22 cellular contexts compared by ENCODE assay signal in the genomic region with DNA sequence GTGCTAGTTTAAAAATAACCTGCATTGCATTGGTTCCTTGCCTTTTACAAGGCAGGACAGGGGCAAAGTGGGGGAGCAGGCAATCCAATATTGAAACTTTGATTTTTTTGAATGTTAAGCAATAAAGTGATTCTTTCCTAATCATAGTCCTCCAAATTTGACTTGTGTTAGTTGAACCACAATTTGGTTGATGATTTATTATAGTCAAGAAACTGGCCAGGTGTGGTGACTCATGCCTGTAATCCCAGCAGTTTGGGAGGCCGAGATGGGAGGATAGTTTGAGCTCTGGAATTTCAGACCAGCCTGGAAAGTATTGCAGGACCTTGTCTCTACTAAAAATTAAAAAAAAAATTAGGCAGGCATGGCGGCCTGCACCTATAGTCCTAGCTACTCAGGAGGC. TPM values are rescaled to one million over a fixed set of nuclear protein-coding genes. Genes with fewer than 3 reads are reported as not detected.
DNase-seq lines count a peak whose midpoint lies in the region; ATAC-seq and TF ChIP-seq lines count a peak whose summit lies in the region.
"Had no signal": no experiment of that assay in that cellular context is flagged by ENCODE, and none has a peak within 500 bp of the region (broad histone marks: within the 10 kb centered on the region; RNA-seq: fewer than 3 reads in every experiment).

No MANE protein-coding gene starts in this region.

- intact Hi-C loops in body of pancreas (cut with DNase I) (no loop called here), lower lobe of right lung (cut with DNase I) (no loop called here), tibial artery (cut with DNase I; ENCODE audit: low total_unique reads) (no loop called here)
- intact Hi-C loops in activated CD4-positive, alpha-beta T cell treated with anti-CD3 and anti-CD28 coated beads, Interleukin-2, amount 10 ng/mL, durations not matched to agents 24 days and 14 days (cut with micrococcal nuclease) = no loop called here

- no peaks in the 10 kb centered on the region for H3K27me3 ChIP-seq in body of pancreas
- H3K27me3 ChIP-seq in lower lobe of right lung (ENCODE audit: low read depth) = no peaks in the 10 kb centered on the region
- no peaks in the 10 kb centered on the region for H3K27me3 ChIP-seq in subcutaneous abdominal adipose tissue (ENCODE audit: control insufficient read depth in 5 of 5, insufficient read depth in 4 of 5, low read length in 5 of 5)
- no peaks in the 10 kb centered on the region for H3K27me3 ChIP-seq in tibial artery

- H3K4me1 Mint-ChIP-seq in activated CD4-positive, alpha-beta T cell treated with anti-CD3 and anti-CD28 coated beads, Interleukin-2, amount 10 ng/mL, durations not matched to agents 24 days and 14 days = no peaks in the 10 kb centered on the region
- H3K4me1 Mint-ChIP-seq: activated naive CD4-positive, alpha-beta T cell treated with anti-CD3 and anti-CD28 coated beads, Interleukin-2, amount 10 ng/mL, durations not matched to agents 7 days and 5 days had no signal

- DNase-seq in LoVo (ENCODE audit: low spot score) (peak; percentile 49), body of pancreas (no peak), lower lobe of right lung (no peak), tibial artery (no peak)
- DNase-seq in activated CD4-positive, alpha-beta T cell treated with anti-CD3 and anti-CD28 coated beads, Interleukin-2, amount 10 ng/mL, durations not matched to agents 24 days and 14 days = no peak
- DNase-seq: activated CD4-positive, alpha-beta T cell treated with anti-CD3 and anti-CD28 coated beads, Interleukin-2, amount 50 U/mL, for 4 hours; activated naive CD4-positive, alpha-beta T cell treated with anti-CD3 and anti-CD28 coated beads, Interleukin-2, amount 10 ng/mL, durations not matched to agents 7 days and 5 days; activated T-cell treated with anti-CD3 and anti-CD28 coated beads for 4 hours; cortex of kidney; foreskin melanocyte; GM23248; NCI-H2171; NCI-H82; stimulated activated CD4-positive, alpha-beta T cell treated with anti-CD3 and anti-CD28 coated beads, Interleukin-4, amount 100 ng/mL, for 1 hour; substantia nigra; SW 1271 had no signal

- TF ChIP-seq CTCF in body of pancreas (IDR thresholded peaks at IDR 0.05) (no peak), lower lobe of right lung (IDR thresholded peaks at IDR 0.05) (no peak), tibial artery (IDR thresholded peaks at IDR 0.05) (no peak)

- WGBS in body of pancreas, 2 donors = 75 to 76% methylated on average over 2 of the region's 2 CpGs

- H3K4me3 Mint-ChIP-seq in activated CD4-positive, alpha-beta T cell treated with anti-CD3 and anti-CD28 coated beads, Interleukin-2, amount 10 ng/mL, durations not matched to agents 24 days and 14 days = no peak overlapping the region
- H3K4me3 Mint-ChIP-seq: activated naive CD4-positive, alpha-beta T cell treated with anti-CD3 and anti-CD28 coated beads, Interleukin-2, amount 10 ng/mL, durations not matched to agents 7 days and 5 days had no signal

- H3K9me3 ChIP-seq in body of pancreas (no peaks in the 10 kb centered on the region), lower lobe of right lung (no peaks in the 10 kb centered on the region), subcutaneous abdominal adipose tissue (ENCODE audit: control insufficient read depth in 5 of 5, low read length in 5 of 5) (no peaks in the 10 kb centered on the region), tibial artery (no peaks in the 10 kb centered on the region)

- TF ChIP-seq POLR2A in body of pancreas (IDR thresholded peaks at IDR 0.05) = no peak

- H3K9me3 Mint-ChIP-seq in activated CD4-positive, alpha-beta T cell treated with anti-CD3 and anti-CD28 coated beads, Interleukin-2, amount 10 ng/mL, durations not matched to agents 24 days and 14 days = no peaks in the 10 kb centered on the region
- H3K9me3 Mint-ChIP-seq: activated naive CD4-positive, alpha-beta T cell treated with anti-CD3 and anti-CD28 coated beads, Interleukin-2, amount 10 ng/mL, durations not matched to agents 7 days and 5 days had no signal

- H3K27ac ChIP-seq in body of pancreas (peak overlapping the region; percentile 79 to 95 (median 91)), lower lobe of right lung (peak overlapping the region; percentile 72), subcutaneous abdominal adipose tissue (ENCODE audit: low read depth, low read length) (peak overlapping the region; percentile 71), tibial artery (no peak overlapping the region)
- H3K27ac ChIP-seq: GM23248, KMS-11, PC-9 had no signal

- ATAC-seq in body of pancreas (no peak), lower lobe of right lung (no peak), GM18517 (IDR thresholded peaks at IDR 0.05; ENCODE audit: unreplicated experiment) (no peak)
- ATAC-seq: GM12878, sciatic nerve had no signal

- no peaks in the 10 kb centered on the region for H3K36me3 Mint-ChIP-seq in activated CD4-positive, alpha-beta T cell treated with anti-CD3 and anti-CD28 coated beads, Interleukin-2, amount 10 ng/mL, durations not matched to agents 24 days and 14 days (ENCODE audit: low read depth)
- H3K36me3 Mint-ChIP-seq: activated naive CD4-positive, alpha-beta T cell treated with anti-CD3 and anti-CD28 coated beads, Interleukin-2, amount 10 ng/mL, durations not matched to agents 7 days and 5 days had no signal

- no peak overlapping the region for H3K9ac ChIP-seq in subcutaneous abdominal adipose tissue (ENCODE audit: low read length in 5 of 5)
- H3K9ac ChIP-seq: GM23248, KMS-11 had no signal

- peaks cover 8% of the 10 kb centered on the region for H3K27me3 Mint-ChIP-seq in activated CD4-positive, alpha-beta T cell treated with anti-CD3 and anti-CD28 coated beads, Interleukin-2, amount 10 ng/mL, durations not matched to agents 24 days and 14 days

- H3K36me3 ChIP-seq in body of pancreas (replicated peaks in 1 of 2; ENCODE audit: insufficient read depth in 1 of 2, low read depth in 2 of 2) = no peaks in the 10 kb centered on the region
- no peaks in the 10 kb centered on the region for H3K36me3 ChIP-seq in lower lobe of right lung
- H3K36me3 ChIP-seq in subcutaneous abdominal adipose tissue (ENCODE audit: control insufficient read depth in 5 of 5, insufficient read depth in 5 of 5, low read length in 5 of 5) = no peaks in the 10 kb centered on the region
- no peaks in the 10 kb centered on the region for H3K36me3 ChIP-seq in tibial artery

- H3K4me3 ChIP-seq in body of pancreas (no peak overlapping the region), lower lobe of right lung (no peak overlapping the region), subcutaneous abdominal adipose tissue (ENCODE audit: low read depth in 1 of 5, low read length in 5 of 5) (no peak overlapping the region), tibial artery (no peak overlapping the region)
- H3K4me3 ChIP-seq: GM12878, GM23248, PC-9 had no signal

- no peak overlapping the region for H3K27ac Mint-ChIP-seq in activated CD4-positive, alpha-beta T cell treated with anti-CD3 and anti-CD28 coated beads, Interleukin-2, amount 10 ng/mL, durations not matched to agents 24 days and 14 days
- H3K27ac Mint-ChIP-seq: activated naive CD4-positive, alpha-beta T cell treated with anti-CD3 and anti-CD28 coated beads, Interleukin-2, amount 10 ng/mL, durations not matched to agents 7 days and 5 days had no signal

- H3K4me1 ChIP-seq in body of pancreas (peaks cover 57% of the 10 kb centered on the region), lower lobe of right lung (peaks cover 49% of the 10 kb centered on the region), subcutaneous abdominal adipose tissue (ENCODE audit: control insufficient read depth in 5 of 5, insufficient read depth in 5 of 5, low read length in 5 of 5) (peaks cover 2 to 50% (median 42%) of the 10 kb centered on the region in 5 donors), tibial artery (peaks cover 4 to 37% (median 24%) of the 10 kb centered on the region in 4 donors)

RNA-seq across cellular contexts. Expression of a gene that starts 27.9 kb away (rescaled TPM):
- total RNA-seq in body of pancreas (10 to 100 TPM; 34.6 to 54.7 TPM), lower lobe of right lung (106 TPM)
- 16.5 and 18.5 TPM in 2 replicates for total RNA-seq in activated CD4-positive, alpha-beta T cell treated with anti-CD3 and anti-CD28 coated beads, Interleukin-2, amount 10 ng/mL, durations not matched to agents 24 days and 14 days

Comparison
In these comparisons a context has a peak if more than half of its experiments do, and no peak if none do; other contexts are left out.
1. H3K27ac ChIP-seq: peak in body of pancreas (4 of 4), lower lobe of right lung (single experiment) and subcutaneous abdominal adipose tissue (single experiment); none in tibial artery (0 of 2).